In the genomic region with DNA sequence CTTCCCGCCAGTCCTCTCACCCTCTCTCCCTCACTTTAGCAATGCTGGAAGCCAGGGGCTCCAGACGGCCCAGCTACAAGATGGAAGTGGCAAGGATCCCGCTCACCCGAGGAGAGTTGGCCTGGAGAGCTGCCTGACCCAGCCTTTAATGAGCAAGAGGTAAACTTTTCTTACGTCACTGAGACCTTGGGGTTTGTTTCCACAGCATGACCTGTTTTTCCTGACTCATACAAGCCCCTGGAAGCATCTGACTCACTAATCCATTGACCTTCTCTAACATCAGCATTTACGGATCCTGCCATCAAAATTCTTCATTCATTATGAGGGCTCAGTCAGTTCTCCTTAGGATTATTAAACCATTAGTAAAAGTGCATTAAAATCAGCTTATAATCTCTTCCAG, we compare ENCODE assay signal across 1 cellular context.
TF ChIP-seq lines count a peak whose summit lies in the region.

No MANE protein-coding gene starts in this region.

TF ChIP-seq in GM23338, 12 proteins besides CTCF, POLR2A, EP300 and RAD21 (continued from another document):
- TF ChIP-seq ZNF462 (CRISPR knock-in tag; IDR thresholded peaks at IDR 0.05) (no peak), ZNF331 (CRISPR knock-in tag; IDR thresholded peaks at IDR 0.05; ENCODE audit: low read depth) (no peak), EZH2 (IDR thresholded peaks at IDR 0.05; ENCODE audit: low read depth, unreplicated experiment) (no peak), STAT1 (IDR thresholded peaks at IDR 0.05; ENCODE audit: unreplicated experiment) (no peak), NANOG (IDR thresholded peaks at IDR 0.05; ENCODE audit: borderline replicate concordance) (no peak), POLR2AphosphoS5 (IDR thresholded peaks at IDR 0.05; ENCODE audit: low read depth) (no peak), ZNF114 (CRISPR knock-in tag; IDR thresholded peaks at IDR 0.05) (no peak)
